10 cellular contexts compared by ENCODE assay signal in the genomic region with DNA sequence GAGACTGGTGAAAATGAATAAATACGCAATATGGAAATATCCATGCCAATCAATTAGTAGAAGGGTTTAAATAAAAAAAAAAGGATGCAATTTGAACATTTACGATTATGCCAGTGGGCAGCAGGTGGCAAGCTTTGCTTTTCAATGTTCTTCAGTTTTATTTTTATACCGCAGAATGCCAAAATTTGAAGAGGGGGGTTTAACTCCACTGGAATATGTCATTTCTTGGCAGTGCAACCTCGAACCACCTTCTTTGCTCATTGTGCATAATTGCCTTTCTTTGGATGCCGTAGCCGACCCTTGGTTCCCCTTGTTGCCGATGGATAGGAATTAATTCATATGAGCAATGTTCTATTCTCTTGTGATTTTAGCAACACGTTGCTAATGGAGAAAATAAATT.
DNase-seq lines count a peak whose midpoint lies in the region; ATAC-seq and TF ChIP-seq lines count a peak whose summit lies in the region.
"Had no signal": no experiment of that assay in that cellular context is flagged by ENCODE, and none has a peak within 500 bp of the region (broad histone marks: within the 10 kb centered on the region; RNA-seq: fewer than 3 reads in every experiment).

No MANE protein-coding gene starts in this region.

- H3K27ac ChIP-seq in PC-3 (ENCODE audit: low read length): peak overlapping the region; percentile 4
- H3K27ac ChIP-seq in CD8-positive, alpha-beta memory T cell (ENCODE audit: low read depth, low read length): no peak overlapping the region

- TF ChIP-seq CTCF in PC-3 (conservative IDR thresholded peaks at IDR 0.05; ENCODE audit: low read depth, low read length) (peak; percentile 84), lower leg skin (IDR thresholded peaks at IDR 0.05) (no peak)

- H3K79me2 ChIP-seq in PC-3 (ENCODE audit: low read length): no peaks in the 10 kb centered on the region

- TF ChIP-seq POLR2A in lower leg skin (IDR thresholded peaks at IDR 0.05): no peak

- peak; percentile 52 for DNase-seq in Daoy (ENCODE audit: low read depth)
- DNase-seq in PC-3: peak; percentile 68
- DNase-seq in fibroblast of gingiva (ENCODE audit: low read depth): peak; percentile 65
- DNase-seq in pons (ENCODE audit: low spot score): peak; percentile 47
- DNase-seq in CD8-positive, alpha-beta memory T cell: no peak
- no peak for DNase-seq in lower leg skin (ENCODE audit: low spot score in 2 of 2)
- no peak for DNase-seq in T-helper 2 cell
- DNase-seq: activated CD4-positive, alpha-beta memory T cell treated with anti-CD3 and anti-CD28 coated beads for 36 hours; retina had no signal

- ATAC-seq in PC-3 (peak; percentile 36), HG02678 (IDR thresholded peaks at IDR 0.05; ENCODE audit: unreplicated experiment) (no peak)

- H3K27me3 Mint-ChIP-seq in CD8-positive, alpha-beta memory T cell: peaks cover 7 to 17% of the 10 kb centered on the region in 2 donors

- H3K9me3 ChIP-seq in PC-3 (ENCODE audit: low read length): no peaks in the 10 kb centered on the region
- no peaks in the 10 kb centered on the region for H3K9me3 ChIP-seq in CD8-positive, alpha-beta memory T cell (ENCODE audit: low read length)

- no TSS peak for BruUV-seq in PC-3 (replicated peaks; lab: Mats Ljungman, UMichigan)

- no peaks in the 10 kb centered on the region for H3K36me3 Mint-ChIP-seq in CD8-positive, alpha-beta memory T cell
- H3K36me3 Mint-ChIP-seq: activated CD4-positive, alpha-beta memory T cell treated with anti-CD3 and anti-CD28 coated beads for 36 hours had no signal

- H4K20me1 ChIP-seq in PC-3 (ENCODE audit: low read length): no peaks in the 10 kb centered on the region

- 21 to 42% methylated on average over 8 of the region's 8 CpGs for WGBS in lower leg skin, 2 donors

- H3K36me3 ChIP-seq in PC-3 (ENCODE audit: low read depth, low read length): no peaks in the 10 kb centered on the region
- no peaks in the 10 kb centered on the region for H3K36me3 ChIP-seq in CD8-positive, alpha-beta memory T cell (ENCODE audit: insufficient read depth, low read length)

- H3K27ac Mint-ChIP-seq in CD8-positive, alpha-beta memory T cell: no peak overlapping the region
- H3K27ac Mint-ChIP-seq: activated CD4-positive, alpha-beta memory T cell treated with anti-CD3 and anti-CD28 coated beads for 36 hours had no signal

- H3K4me3 ChIP-seq in PC-3 (ENCODE audit: low read length) (no peak overlapping the region), lower leg skin (ENCODE audit: low read depth, poor library complexity, severe bottlenecking) (no peak overlapping the region)
- no peak overlapping the region for H3K4me3 ChIP-seq in CD8-positive, alpha-beta memory T cell (ENCODE audit: low read length)

- peak overlapping the region; percentile 49 for H3K4me2 ChIP-seq in PC-3 (ENCODE audit: low read length)

- intact Hi-C loops in PC-3 (cut with micrococcal nuclease) (loop anchor here (1.0 to 2.0 kb wide), 8 partner anchors 34 to 549 kb away; no protein-coding TSS in a partner anchor), lower leg skin (cut with DNase I; ENCODE audit: low total_unique reads) (loop anchor here (10.0 kb wide), 2 partner anchors 340 to 480 kb away; no protein-coding TSS in a partner anchor)

- H3K9me3 Mint-ChIP-seq in CD8-positive, alpha-beta memory T cell: no peaks in the 10 kb centered on the region
- H3K9me3 Mint-ChIP-seq: activated CD4-positive, alpha-beta memory T cell treated with anti-CD3 and anti-CD28 coated beads for 36 hours had no signal

- H2AFZ ChIP-seq in PC-3 (ENCODE audit: low read length): no peak overlapping the region

- no peaks in the 10 kb centered on the region for H3K9me2 ChIP-seq in PC-3 (replicated peaks; ENCODE audit: low read length)

- 0 out of 2 replicates have a peak, but pooled peaks cover 5% of the 10 kb centered on the region for H3K4me1 ChIP-seq in PC-3 (ENCODE audit: insufficient read depth, low read length)
- H3K4me1 ChIP-seq in CD8-positive, alpha-beta memory T cell (ENCODE audit: insufficient read depth, low read length): no peaks in the 10 kb centered on the region

- peak overlapping the region; percentile 28 for H3K9ac ChIP-seq in PC-3 (ENCODE audit: low read length)

- H3K4me3 Mint-ChIP-seq in CD8-positive, alpha-beta memory T cell: no peak overlapping the region
- H3K4me3 Mint-ChIP-seq: activated CD4-positive, alpha-beta memory T cell treated with anti-CD3 and anti-CD28 coated beads for 36 hours had no signal

- CTCF ChIA-PET in PC-3 (lab: Charles Lee): interaction anchor here (0.7 kb wide), 1 partner anchor 248 kb away, joined by 4 read pairs; no protein-coding TSS in a partner anchor
- CTCF ChIA-PET in CD8-positive, alpha-beta memory T cell (lab: Charles Lee): no interaction called here

- POLR2A ChIA-PET in PC-3 (lab: Charles Lee; ENCODE audit: unreplicated experiment): no interaction called here
- POLR2A ChIA-PET in CD8-positive, alpha-beta memory T cell (lab: Charles Lee): no interaction called here

- H3K4me1 Mint-ChIP-seq in CD8-positive, alpha-beta memory T cell: no peaks in the 10 kb centered on the region

- H3F3A ChIP-seq in PC-3 (ENCODE audit: low read length, unreplicated experiment): no peaks in the 10 kb centered on the region

- no peaks in the 10 kb centered on the region for H3K27me3 ChIP-seq in PC-3 (ENCODE audit: low read length)
- no peaks in the 10 kb centered on the region for H3K27me3 ChIP-seq in CD8-positive, alpha-beta memory T cell (ENCODE audit: insufficient read depth, low read length, poor library complexity, severe bottlenecking)

Comparison
In these comparisons a context has a peak if more than half of its experiments do, and no peak if none do; other contexts are left out.
1. DNase-seq: peak in Daoy (single experiment), PC-3 (single experiment), fibroblast of gingiva (single experiment) and pons (single experiment); none in CD8-positive, alpha-beta memory T cell (0 of 5), lower leg skin (0 of 2) and T-helper 2 cell (0 of 5).